ENCODE assay signal across 13 cellular contexts in genomic region chr16:4404967-4405696, GRCh38. TPM values are rescaled to one million over a fixed set of nuclear protein-coding genes. Genes with fewer than 3 reads are reported as not detected.
DNase-seq lines count a peak whose midpoint lies in the region; ATAC-seq and TF ChIP-seq lines count a peak whose summit lies in the region.
"Had no signal": no experiment of that assay in that cellular context is flagged by ENCODE, and none has a peak within 500 bp of the region (broad histone marks: within the 10 kb centered on the region; RNA-seq: fewer than 3 reads in every experiment).

No MANE protein-coding gene starts in this region.

- TF ChIP-seq CTCF in SK-N-SH (IDR thresholded peaks at IDR 0.05), result no peak
- TF ChIP-seq CTCF in ovary (IDR thresholded peaks at IDR 0.05), result no peak

- TF ChIP-seq EP300 in SK-N-SH (IDR thresholded peaks at IDR 0.05; ENCODE audit: borderline replicate concordance in 1 of 2, low read depth in 1 of 2, low read length in 1 of 2) (no peak), ovary (IDR thresholded peaks at IDR 0.05) (no peak)

- H3K9ac ChIP-seq in SK-N-SH, result no peak overlapping the region

- TF ChIP-seq RAD21 in SK-N-SH (IDR thresholded peaks at IDR 0.05; ENCODE audit: low read length), result no peak

- no peaks in the 10 kb centered on the region; the same call in 1 of the 2 replicates for H4K20me1 ChIP-seq in SK-N-SH (ENCODE audit: insufficient read depth)

- no peak overlapping the region for H3K4me2 ChIP-seq in SK-N-SH

- POLR2A ChIA-PET in SK-N-SH (lab: Yijun Ruan, JAX), result interaction anchor here (1.6 kb wide), 1 partner anchor 13 kb away, joined by 4 read pairs; no protein-coding TSS in a partner anchor
- POLR2A ChIA-PET in activated naive CD8-positive, alpha-beta T cell treated with anti-CD3 and anti-CD28 coated beads, Interleukin-2, amount 10 ng/mL, durations not matched to agents 7 days and 5 days (lab: Charles Lee), result interaction anchor here (1.1 kb wide), 1 partner anchor 12 kb away, joined by 3 read pairs; the partner anchor contains the start of gene CORO7

- peaks cover 8% of the 10 kb centered on the region for H3K36me3 Mint-ChIP-seq in activated naive CD8-positive, alpha-beta T cell treated with anti-CD3 and anti-CD28 coated beads, Interleukin-2, amount 10 ng/mL, durations not matched to agents 7 days and 5 days

- DNase-seq in SK-N-SH, result peak; percentile 15
- peak; percentile 32 for DNase-seq in activated naive CD8-positive, alpha-beta T cell treated with anti-CD3 and anti-CD28 coated beads, Interleukin-2, amount 10 ng/mL, durations not matched to agents 7 days and 5 days
- peak in 3 of 5 donors; percentile 19 to 25 (median 20) for DNase-seq in ovary
- no peak for DNase-seq in HuH-7.5 (ENCODE audit: low spot score)
- no peak for DNase-seq in NCI-H187 (lab: John Stamatoyannopoulos, UW)
- DNase-seq: activated gamma-delta T cell, COR-L47, KG1, NCI-H1436 treated with DMSO at 0.1 percent for 48 hours had no signal

- no peak overlapping the region for H3K4me3 Mint-ChIP-seq in activated naive CD8-positive, alpha-beta T cell treated with anti-CD3 and anti-CD28 coated beads, Interleukin-2, amount 10 ng/mL, durations not matched to agents 7 days and 5 days
- H3K4me3 Mint-ChIP-seq: endodermal cell had no signal

- peaks cover 4% of the 10 kb centered on the region; the same call in 1 of the 2 replicates for H3K79me2 ChIP-seq in SK-N-SH (ENCODE audit: insufficient read depth)

- no peak overlapping the region for H2AFZ ChIP-seq in SK-N-SH (ENCODE audit: low read depth)

- no peak for ATAC-seq in SK-N-SH treated with all-trans-retinoic acid at 6 μM for 48 hours
- ATAC-seq in activated naive CD8-positive, alpha-beta T cell treated with anti-CD3 and anti-CD28 coated beads, Interleukin-2, amount 10 ng/mL, durations not matched to agents 7 days and 5 days (ENCODE audit: low read depth), result no peak

- peaks cover 0 to 11% of the 10 kb centered on the region in 2 experiments; a peak in 1 of 4 replicates for H3K4me1 ChIP-seq in SK-N-SH (ENCODE audit: control insufficient read depth in 1 of 2, insufficient read depth in 2 of 2, low read depth in 1 of 2, low read length in 1 of 2)
- no peaks in the 10 kb centered on the region for H3K4me1 ChIP-seq in ovary (ENCODE audit: insufficient read depth)
- H3K4me1 ChIP-seq: foreskin keratinocyte had no signal

- H3K9me3 Mint-ChIP-seq in activated naive CD8-positive, alpha-beta T cell treated with anti-CD3 and anti-CD28 coated beads, Interleukin-2, amount 10 ng/mL, durations not matched to agents 7 days and 5 days, result no peaks in the 10 kb centered on the region
- H3K9me3 Mint-ChIP-seq: endodermal cell had no signal

- WGBS in SK-N-SH (ENCODE audit: low lambda C conversion rate), result 93% methylated on average over 22 of the region's 24 CpGs
- WGBS in ovary, 3 donors, result 91 to 93% (median 92%) methylated on average over 21 to 24 of the region's 24 CpGs

- H3K9me2 ChIP-seq in SK-N-SH, result no peaks in the 10 kb centered on the region

- H3K27me3 Mint-ChIP-seq in activated naive CD8-positive, alpha-beta T cell treated with anti-CD3 and anti-CD28 coated beads, Interleukin-2, amount 10 ng/mL, durations not matched to agents 7 days and 5 days, result no peaks in the 10 kb centered on the region

- CTCF ChIA-PET in SK-N-SH (lab: Yijun Ruan, JAX), result interaction anchor here (0.9 to 9.3 kb wide), 14 partner anchors 10 to 423 kb away, joined by 3 to 558 read pairs (median 24); partner anchors contain the start of genes CORO7, PAM16, TFAP4 and VASN

- TF ChIP-seq POLR2A in ovary (IDR thresholded peaks at IDR 0.05), result no peak

- H3K27me3 ChIP-seq in SK-N-SH (ENCODE audit: insufficient read depth) (no peaks in the 10 kb centered on the region), ovary (no peaks in the 10 kb centered on the region)
- H3K27me3 ChIP-seq: foreskin keratinocyte had no signal

- H3F3A ChIP-seq in SK-N-SH (replicated peaks; ENCODE audit: insufficient read depth), result no peaks in the 10 kb centered on the region

- peaks cover 7% of the 10 kb centered on the region for H3K4me1 Mint-ChIP-seq in activated naive CD8-positive, alpha-beta T cell treated with anti-CD3 and anti-CD28 coated beads, Interleukin-2, amount 10 ng/mL, durations not matched to agents 7 days and 5 days

- H3K27ac ChIP-seq in SK-N-SH (ENCODE audit: low read depth in 2 of 2, low read length in 1 of 2) (no peak overlapping the region), ovary (no peak overlapping the region)
- H3K27ac ChIP-seq: foreskin keratinocyte had no signal

- intact Hi-C loops in ovary (cut with DNase I), result loop anchor here in 1 of 4 donors (5.0 kb wide), 2 partner anchors 118 to 198 kb away; no protein-coding TSS in a partner anchor

- H3K36me3 ChIP-seq in SK-N-SH (replicated peaks in 1 of 2; ENCODE audit: control insufficient read depth in 1 of 2, insufficient read depth in 2 of 2, low read length in 1 of 2) (peaks cover 0 to 9% of the 10 kb centered on the region in 2 experiments), ovary (no peaks in the 10 kb centered on the region)

- no peak overlapping the region for H3K27ac Mint-ChIP-seq in activated naive CD8-positive, alpha-beta T cell treated with anti-CD3 and anti-CD28 coated beads, Interleukin-2, amount 10 ng/mL, durations not matched to agents 7 days and 5 days

- H3K9me3 ChIP-seq in SK-N-SH (no peaks in the 10 kb centered on the region), ovary (no peaks in the 10 kb centered on the region)

- H3K4me3 ChIP-seq in SK-N-SH (ENCODE audit: low read depth in 2 of 2, low read length in 1 of 2), result no peak overlapping the region
- no peak overlapping the region for H3K4me3 ChIP-seq in ovary

TF ChIP-seq in SK-N-SH, 30 proteins besides CTCF, POLR2A, EP300 and RAD21 (continues in another document):
- TF ChIP-seq, protein P1, sequence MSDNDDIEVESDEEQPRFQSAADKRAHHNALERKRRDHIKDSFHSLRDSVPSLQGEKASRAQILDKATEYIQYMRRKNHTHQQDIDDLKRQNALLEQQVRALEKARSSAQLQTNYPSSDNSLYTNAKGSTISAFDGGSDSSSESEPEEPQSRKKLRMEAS (IDR thresholded peaks at IDR 0.05; ENCODE audit: low read depth), result no peak
- TF ChIP-seq GATA2 (CRISPR knock-in tag; IDR thresholded peaks at IDR 0.05) (no peak), USF2 (IDR thresholded peaks at IDR 0.05; ENCODE audit: borderline replicate concordance, low read depth, low read length) (no peak), JUND (IDR thresholded peaks at IDR 0.05) (no peak), TCF12 (IDR thresholded peaks at IDR 0.05) (no peak), MXI1 (IDR thresholded peaks at IDR 0.05; ENCODE audit: low read depth, low read length) (no peak)

TF ChIP-seq in SK-N-SH treated with all-trans-retinoic acid at 6 μM for 48 hours, 23 proteins besides CTCF, POLR2A, EP300 and RAD21 (continues in another document):
- TF ChIP-seq TSHZ2 (CRISPR knock-in tag; IDR thresholded peaks at IDR 0.05), result no peak

RNA-seq across cellular contexts. Expression of gene CORO7, which starts 11.3 kb away (rescaled TPM):
- polyA plus RNA-seq in SK-N-SH (2012; rRNA removed) (21.9 and 25.8 TPM in 2 replicates), ovary (1 to 10 TPM; 1.3 to 9.7 TPM)
- 6.6 and 7.3 TPM in 2 replicates for polyA plus RNA-seq in SK-N-SH (2012; cell fraction: cytosol; rRNA removed)
- 166 and 305 TPM in 2 replicates for polyA plus RNA-seq in SK-N-SH (2012; cell fraction: nucleus; rRNA removed)
- total RNA-seq in activated naive CD8-positive, alpha-beta T cell treated with anti-CD3 and anti-CD28 coated beads, Interleukin-2, amount 10 ng/mL, durations not matched to agents 7 days and 5 days, result 100 to 1,000 TPM; 168 to 186 TPM
- total RNA-seq in ovary, result 10 to 100 TPM in 6 of 7 donors, 1 to 10 TPM in 1; 7.6 to 29.5 (median 19.5) TPM

RNA-seq across cellular contexts. Expression of gene DNAJA3, which starts 20.5 kb away (rescaled TPM):
- polyA plus RNA-seq in SK-N-SH (2012; rRNA removed) (48.7 and 52.6 TPM in 2 replicates), ovary (10 to 100 TPM; 26.4 to 35.0 TPM)
- 34.6 and 46.2 TPM in 2 replicates for polyA plus RNA-seq in SK-N-SH (2012; cell fraction: cytosol; rRNA removed)
- 88.0 and 107 TPM in 2 replicates for polyA plus RNA-seq in SK-N-SH (2012; cell fraction: nucleus; rRNA removed)
- 10 to 100 TPM; 52.2 to 62.2 TPM for total RNA-seq in activated naive CD8-positive, alpha-beta T cell treated with anti-CD3 and anti-CD28 coated beads, Interleukin-2, amount 10 ng/mL, durations not matched to agents 7 days and 5 days
- 10 to 100 TPM; 32.5 to 47.0 (median 39.0) TPM for total RNA-seq in ovary

RNA-seq across cellular contexts. Expression of gene VASN, which starts 33.5 kb away (rescaled TPM):
- polyA plus RNA-seq in SK-N-SH (2012; rRNA removed), result 11.4 and 37.4 TPM in 2 replicates
- polyA plus RNA-seq in SK-N-SH (2012; cell fraction: cytosol; rRNA removed), result 14.5 and 28.9 TPM in 2 replicates
- 42.9 and 52.9 TPM in 2 replicates for polyA plus RNA-seq in SK-N-SH (2012; cell fraction: nucleus; rRNA removed)
- under 1 TPM; 0.11 to 0.20 TPM for total RNA-seq in activated naive CD8-positive, alpha-beta T cell treated with anti-CD3 and anti-CD28 coated beads, Interleukin-2, amount 10 ng/mL, durations not matched to agents 7 days and 5 days
- total RNA-seq in ovary, result 10 to 100 TPM; 19.8 to 49.5 (median 43.5) TPM
- 10 to 100 TPM in 1 of 2 donors, 1 to 10 TPM in 1; 2.4 to 47.6 TPM for polyA plus RNA-seq in ovary
- total RNA-seq: OCI-LY7 had no signal

RNA-seq across cellular contexts. Expression of gene PAM16, which starts 54.0 kb away (rescaled TPM):
- polyA plus RNA-seq in SK-N-SH (2012; rRNA removed) (96.3 and 96.4 TPM in 2 replicates), ovary (10 to 100 TPM; 18.5 to 42.2 TPM)
- 52.4 and 75.8 TPM in 2 replicates for polyA plus RNA-seq in SK-N-SH (2012; cell fraction: cytosol; rRNA removed)
- 95.5 and 121 TPM in 2 replicates for polyA plus RNA-seq in SK-N-SH (2012; cell fraction: nucleus; rRNA removed)
- 10 to 100 TPM; 42.5 to 50.0 TPM for total RNA-seq in activated naive CD8-positive, alpha-beta T cell treated with anti-CD3 and anti-CD28 coated beads, Interleukin-2, amount 10 ng/mL, durations not matched to agents 7 days and 5 days
- 10 to 100 TPM; 24.0 to 47.2 (median 35.7) TPM for total RNA-seq in ovary

Comparison
In these comparisons a context has a peak if more than half of its experiments do, and no peak if none do; other contexts are left out.
1. DNase-seq: peak in SK-N-SH (single experiment), activated naive CD8-positive, alpha-beta T cell treated with anti-CD3 and anti-CD28 coated beads, Interleukin-2, amount 10 ng/mL, durations not matched to agents 7 days and 5 days (single experiment) and ovary (3 of 5); none in HuH-7.5 (single experiment) and NCI-H187 (0 of 2).
2. RNA of gene CORO7, which starts 11.3 kb away (total RNA-seq): 168 to 186 TPM in activated naive CD8-positive, alpha-beta T cell treated with anti-CD3 and anti-CD28 coated beads, Interleukin-2, amount 10 ng/mL, durations not matched to agents 7 days and 5 days; 7.6 to 29.5 TPM in ovary; every median in the first group is over 4 times any median in the second.
3. RNA of gene VASN, which starts 33.5 kb away (total RNA-seq): 19.8 to 49.5 TPM in ovary; 0.11 to 0.20 TPM in activated naive CD8-positive, alpha-beta T cell treated with anti-CD3 and anti-CD28 coated beads, Interleukin-2, amount 10 ng/mL, durations not matched to agents 7 days and 5 days; every median in the first group is over 10 times any median in the second.